ENCODE assay signal across 25 cellular contexts in the genomic region with DNA sequence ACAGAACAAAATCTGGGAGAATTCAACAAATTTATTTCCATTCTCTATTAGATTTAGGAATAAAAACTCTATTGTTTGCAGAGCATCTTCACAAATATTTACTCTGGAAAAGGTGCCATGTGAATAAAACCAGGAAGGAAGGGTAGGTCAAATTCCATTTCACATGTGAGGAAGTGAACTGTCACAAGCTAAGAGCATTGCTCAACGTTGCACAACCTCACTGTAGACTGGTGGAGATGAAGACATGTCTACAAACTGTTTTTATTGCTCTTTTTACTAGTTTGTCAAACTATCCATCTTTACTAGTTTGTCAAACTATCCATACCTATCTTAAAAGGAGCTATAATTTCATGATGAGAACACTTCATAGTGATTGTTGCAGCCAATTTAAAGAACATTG.
DNase-seq lines count a peak whose midpoint lies in the region; ATAC-seq, FAIRE-seq and TF ChIP-seq lines count a peak whose summit lies in the region.
"Had no signal": no experiment of that assay in that cellular context is flagged by ENCODE, and none has a peak within 500 bp of the region (broad histone marks: within the 10 kb centered on the region; RNA-seq: fewer than 3 reads in every experiment).

No MANE protein-coding gene starts in this region.

- no peaks in the 10 kb centered on the region for H3K4me1 ChIP-seq in Caco-2
- H3K4me1 ChIP-seq: gastrocnemius medialis had no signal

- no peak overlapping the region for H3K27ac ChIP-seq in dorsolateral prefrontal cortex
- H3K27ac ChIP-seq: epithelial cell of prostate, gastrocnemius medialis had no signal

- H3K27me3 ChIP-seq in Caco-2 (replicated peaks; ENCODE audit: control insufficient read depth, insufficient read depth, low read length) (no peaks in the 10 kb centered on the region), dorsolateral prefrontal cortex (no peaks in the 10 kb centered on the region)
- H3K27me3 ChIP-seq: gastrocnemius medialis had no signal

- no peaks in the 10 kb centered on the region for H3K27me3 Mint-ChIP-seq in Caco-2 (ENCODE audit: insufficient read depth, unreplicated experiment)
- H3K27me3 Mint-ChIP-seq: CD4-positive, alpha-beta T cell; dendritic cell treated with granulocyte-macrophage colony-stimulating factor and Interleukin-4, amounts not matched to agents 40 ng/mL and 50 ng/mL, for 4 days; progenitor cell of endocrine pancreas had no signal

- 0 out of 2 replicates have a peak, but pooled peaks cover 2% of the 10 kb centered on the region for H3K9me3 ChIP-seq in Caco-2
- H3K9me3 ChIP-seq: gastrocnemius medialis had no signal

- BruUV-seq in Caco-2 (replicated peaks; lab: Mats Ljungman, UMichigan) = no TSS peak

- no peaks in the 10 kb centered on the region for H3K9me3 Mint-ChIP-seq in Caco-2 (ENCODE audit: unreplicated experiment)
- H3K9me3 Mint-ChIP-seq: mesothelial cell of epicardium, nephron progenitor cell had no signal

- peaks cover 6% of the 10 kb centered on the region for H3K4me1 Mint-ChIP-seq in Caco-2 (ENCODE audit: low read depth, unreplicated experiment)
- H3K4me1 Mint-ChIP-seq: mesothelial cell of epicardium, nephron progenitor cell had no signal

- no peak overlapping the region for H3K4me3 ChIP-seq in Caco-2 (ENCODE audit: low read depth, low read length)
- H3K4me3 ChIP-seq in dorsolateral prefrontal cortex = no peak overlapping the region
- H3K4me3 ChIP-seq: gastrocnemius medialis had no signal

- peak; percentile 33 for FAIRE-seq in islet of Langerhans (lab: Jason Lieb, UNC)
- FAIRE-seq: GM12891 had no signal

- TF ChIP-seq CTCF in Caco-2 (IDR thresholded peaks at IDR 0.05; ENCODE audit: insufficient read depth in 1 of 2, low read depth in 1 of 2, low read length in 1 of 2, severe bottlenecking in 1 of 2, unreplicated experiment in 1 of 2) (no peak), dorsolateral prefrontal cortex (IDR thresholded peaks at IDR 0.05 in 54 of 56, conservative IDR thresholded peaks at IDR 0.05 in 2 of 56; ENCODE audit: low read depth in 1 of 56, partially characterized antibody in 56 of 56) (no peak)

- CTCF ChIA-PET in Caco-2 (lab: Charles Lee) = no interaction called here

- DNase-seq in Caco-2 = peak; percentile 21 to 35
- DNase-seq in M059J (ENCODE audit: low read depth) = peak; percentile 11
- peak; percentile 68 for DNase-seq in SKM-1 (lab: John Stamatoyannopoulos, UW; ENCODE audit: unreplicated experiment)
- DNase-seq in cerebellar nuclear complex (lab: John Stamatoyannopoulos, UW) = no peak
- no peak for DNase-seq in dorsolateral prefrontal cortex
- DNase-seq: activated CD4-positive, alpha-beta T cell treated with anti-CD3 and anti-CD28 coated beads, Interleukin-2, amount 50 U/mL, for 48 hours; activated gamma-delta T cell; CD4-positive, alpha-beta T cell; DMS79; gastrocnemius medialis; GOT3; NCI-H1436; NCI-H526 treated with DMSO at 0.1 percent for 48 hours; nephron progenitor cell; stimulated activated CD4-positive, alpha-beta T cell treated with anti-CD3 and anti-CD28 coated beads, Interleukin-2, amount 100 ng/mL, for 24 hours; stimulated activated naive CD4-positive, alpha-beta T cell had no signal

- no peak overlapping the region for H3K4me3 Mint-ChIP-seq in Caco-2 (ENCODE audit: unreplicated experiment)
- H3K4me3 Mint-ChIP-seq: CD4-positive, alpha-beta T cell; dendritic cell treated with granulocyte-macrophage colony-stimulating factor and Interleukin-4, amounts not matched to agents 40 ng/mL and 50 ng/mL, for 4 days; mesothelial cell of epicardium; nephron progenitor cell; T-helper 1 cell treated with Interleukin-12 subunit alpha and Interleukin-12 subunit beta and Interleukin-4 antibody, amounts not matched to agents 30 μg/mL and 1 μg/mL, for 36 hours had no signal

- POLR2A ChIA-PET in Caco-2 (lab: Charles Lee) = no interaction called here

- H3K36me3 ChIP-seq in Caco-2 (ENCODE audit: control insufficient read depth, insufficient read depth, low read length) = no peaks in the 10 kb centered on the region
- H3K36me3 ChIP-seq: gastrocnemius medialis had no signal

- no peak for ATAC-seq in GM21737 (IDR thresholded peaks at IDR 0.05; ENCODE audit: unreplicated experiment)
- ATAC-seq in GM21529 (IDR thresholded peaks at IDR 0.05; ENCODE audit: unreplicated experiment) = no peak
- ATAC-seq: gastrocnemius medialis had no signal

- intact Hi-C loops in Caco-2 (cut with micrococcal nuclease; ENCODE audit: unreplicated experiment) = no loop called here
- intact Hi-C loops in dorsolateral prefrontal cortex (cut with DNase I) = no loop called here

- H3K27ac Mint-ChIP-seq in Caco-2 (ENCODE audit: unreplicated experiment) = no peak overlapping the region
- H3K27ac Mint-ChIP-seq: CD4-positive, alpha-beta T cell; dendritic cell treated with granulocyte-macrophage colony-stimulating factor and Interleukin-4, amounts not matched to agents 40 ng/mL and 50 ng/mL, for 4 days; mesothelial cell of epicardium; nephron progenitor cell; progenitor cell of endocrine pancreas; T-helper 1 cell treated with Interleukin-12 subunit alpha and Interleukin-12 subunit beta and Interleukin-4 antibody, amounts not matched to agents 30 μg/mL and 1 μg/mL, for 36 hours had no signal

- H3K36me3 Mint-ChIP-seq in Caco-2 (ENCODE audit: insufficient read depth, unreplicated experiment) = no peaks in the 10 kb centered on the region
- H3K36me3 Mint-ChIP-seq: mesothelial cell of epicardium had no signal

Comparison
In these comparisons a context has a peak if more than half of its experiments do, and no peak if none do; other contexts are left out.
1. DNase-seq: peak in Caco-2 (2 of 2), M059J (single experiment) and SKM-1 (single experiment); none in cerebellar nuclear complex (0 of 2) and dorsolateral prefrontal cortex (0 of 10).